Comparison of ENCODE assay signal across 34 cellular contexts in genomic region chr10:120805014-120805805, GRCh38. TPM values are rescaled to one million over a fixed set of nuclear protein-coding genes. Genes with fewer than 3 reads are reported as not detected.
DNase-seq lines count a peak whose midpoint lies in the region; ATAC-seq and TF ChIP-seq lines count a peak whose summit lies in the region.
"Had no signal": no experiment of that assay in that cellular context is flagged by ENCODE, and none has a peak within 500 bp of the region (broad histone marks: within the 10 kb centered on the region; RNA-seq: fewer than 3 reads in every experiment).

No MANE protein-coding gene starts in this region.

- H3K4me3 ChIP-seq in BE2C (ENCODE audit: low read depth, low read length) = no peak overlapping the region
- no peak overlapping the region for H3K4me3 ChIP-seq in GM12865 (ENCODE audit: low read depth, low read length)
- H3K4me3 ChIP-seq: ascending aorta, coronary artery, GM12878, GM23248, heart left ventricle, sigmoid colon, upper lobe of left lung had no signal

- H3K27ac ChIP-seq in foreskin keratinocyte = no peak overlapping the region
- H3K27ac ChIP-seq: ascending aorta, coronary artery, GM23248, heart left ventricle, sigmoid colon, upper lobe of left lung, VCaP had no signal

- no peaks in the 10 kb centered on the region for H3K36me3 ChIP-seq in BE2C
- H3K36me3 ChIP-seq: ascending aorta, heart left ventricle, sigmoid colon, upper lobe of left lung had no signal

- H3K4me1 ChIP-seq in BE2C (no peaks in the 10 kb centered on the region), foreskin keratinocyte (no peaks in the 10 kb centered on the region)
- H3K4me1 ChIP-seq: ascending aorta, heart left ventricle, sigmoid colon, upper lobe of left lung had no signal

- DNase-seq in BE2C = no peak
- no peak for DNase-seq in GM12865 (ENCODE audit: low read depth)
- no peak for DNase-seq in foreskin keratinocyte
- no peak for DNase-seq in SW 1271 (lab: John Stamatoyannopoulos, UW)
- DNase-seq in NCI-H748 (lab: John Stamatoyannopoulos, UW; ENCODE audit: unreplicated experiment) = no peak
- no peak for DNase-seq in activated CD8-positive, alpha-beta memory T cell treated with anti-CD3 and anti-CD28 coated beads, Interleukin-2, amount 50 U/mL, for 48 hours
- DNase-seq in GDM1 (lab: John Stamatoyannopoulos, UW) = no peak
- DNase-seq: activated CD4-positive, alpha-beta T cell treated with anti-CD3 and anti-CD28 coated beads for 48 hours; activated CD8-positive, alpha-beta memory T cell treated with anti-CD3 and anti-CD28 coated beads for 24 hours; activated effector memory CD4-positive, alpha-beta T cell treated with anti-CD3 and anti-CD28 coated beads, Interleukin-2, amount 50 U/mL, for 16 hours; activated naive CD8-positive, alpha-beta T cell treated with anti-CD3 and anti-CD28 coated beads, Interleukin-2, amount 10 ng/mL, durations not matched to agents 7 days and 5 days; activated T-cell treated with anti-CD3 and anti-CD28 coated beads, Interleukin-2, amount 50 U/mL, for 1 hour; effector memory CD4-positive, alpha-beta T cell; foreskin fibroblast; GM23248; heart left ventricle; IMR-90; left cardiac atrium; mammary epithelial cell; NCI-H1417 treated with DMSO at 0.1 percent for 48 hours; NCI-H2081 treated with DMSO at 0.1 percent for 48 hours; NCI-H226; PC-3; SHP77; sigmoid colon; stimulated activated CD4-positive, alpha-beta T cell treated with anti-CD3 and anti-CD28 coated beads, Interleukin-4, amount 100 ng/mL, for 24 hours; upper lobe of left lung had no signal

- TF ChIP-seq CTCF in BE2C (IDR thresholded peaks at IDR 0.05; ENCODE audit: low read depth, low read length) = peak; percentile 32
- peak; percentile 10 for TF ChIP-seq CTCF in GM12865 (IDR thresholded peaks at IDR 0.05; ENCODE audit: insufficient read depth, low read depth, low read length, missing control alignments)
- TF ChIP-seq CTCF in LNCAP (IDR thresholded peaks at IDR 0.05) = peak; percentile 10; the same call in 1 of the 2 replicates
- TF ChIP-seq CTCF in foreskin keratinocyte (conservative IDR thresholded peaks at IDR 0.05) = peak; percentile 20

- H3K9me3 ChIP-seq in BE2C = no peaks in the 10 kb centered on the region
- H3K9me3 ChIP-seq: ascending aorta, heart left ventricle, sigmoid colon, upper lobe of left lung had no signal

- no peaks in the 10 kb centered on the region for H3K27me3 ChIP-seq in BE2C
- H3K27me3 ChIP-seq in foreskin keratinocyte = peaks cover 10% of the 10 kb centered on the region
- H3K27me3 ChIP-seq: ascending aorta, sigmoid colon, upper lobe of left lung had no signal

- no peak for ATAC-seq in foreskin keratinocyte
- ATAC-seq: esophagus mucosa; GM12878; heart left ventricle; left cardiac atrium; PC-3; stimulated activated memory B cell treated with anti-CD40 and anti-IgM and Interleukin-4, amounts not matched to agents 10 μg/mL and 1 μg/mL and 100 μg/mL, for 72 hours had no signal

RNA-seq across cellular contexts. Expression of gene WDR11, which starts 46.0 kb away (rescaled TPM):
- 48.2 TPM for polyA plus RNA-seq in BE2C (2012; ENCODE audit: insufficient read depth, insufficient read length, low read depth)
- total RNA-seq in foreskin keratinocyte = 41.8 and 45.1 TPM in 2 replicates
- polyA plus RNA-seq in foreskin keratinocyte = 17.9 and 18.8 TPM in 2 replicates
